In the genomic region with DNA sequence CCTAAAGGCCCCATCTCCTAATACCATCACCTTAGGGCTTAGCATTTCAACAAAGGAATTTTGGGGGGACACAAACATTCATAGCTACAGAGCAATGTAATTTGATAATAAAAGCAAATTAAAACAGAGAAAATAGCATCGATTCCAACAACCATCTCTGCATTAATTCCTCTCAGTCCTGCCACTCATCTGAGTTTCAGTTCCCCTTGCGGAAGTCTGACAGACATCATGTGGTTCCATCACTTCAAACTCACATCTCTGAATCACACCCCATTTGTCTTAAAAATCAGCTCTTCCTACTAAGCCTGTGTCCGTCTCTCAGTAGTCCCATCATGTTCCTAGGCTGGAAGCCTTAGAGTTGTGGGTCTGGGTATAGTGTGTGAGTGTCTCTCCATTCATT, we compare ENCODE assay signal across 11 cellular contexts. TPM values are rescaled to one million over a fixed set of nuclear protein-coding genes. Genes with fewer than 3 reads are reported as not detected.
DNase-seq lines count a peak whose midpoint lies in the region; ATAC-seq and TF ChIP-seq lines count a peak whose summit lies in the region.
"Had no signal": no experiment of that assay in that cellular context is flagged by ENCODE, and none has a peak within 500 bp of the region (broad histone marks: within the 10 kb centered on the region; RNA-seq: fewer than 3 reads in every experiment).

No MANE protein-coding gene starts in this region.

- H3K27me3 Mint-ChIP-seq in stimulated activated memory B cell treated with anti-CD40 and anti-IgM and Interleukin-4, amounts not matched to agents 10 μg/mL and 1 μg/mL and 100 μg/mL, for 72 hours: no peaks in the 10 kb centered on the region
- H3K27me3 Mint-ChIP-seq in activated naive CD8-positive, alpha-beta T cell treated with anti-CD3 and anti-CD28 coated beads, Interleukin-2, amount 50 U/mL, for 24 hours: no peaks in the 10 kb centered on the region

- H2AFZ ChIP-seq in Loucy (ENCODE audit: low read length): no peak overlapping the region

- no peak overlapping the region for H3K27ac ChIP-seq in SJCRH30
- H3K27ac ChIP-seq: body of pancreas had no signal

- H3K4me1 ChIP-seq in Loucy (ENCODE audit: insufficient read depth, low read length, poor library complexity, severe bottlenecking) (peaks cover 39% of the 10 kb centered on the region), SJCRH30 (peaks cover 3% of the 10 kb centered on the region; the same call in 1 of the 2 replicates)

- H3K9me3 Mint-ChIP-seq in stimulated activated memory B cell treated with anti-CD40 and anti-IgM and Interleukin-4, amounts not matched to agents 10 μg/mL and 1 μg/mL and 100 μg/mL, for 72 hours: no peaks in the 10 kb centered on the region
- no peaks in the 10 kb centered on the region for H3K9me3 Mint-ChIP-seq in activated naive CD8-positive, alpha-beta T cell treated with anti-CD3 and anti-CD28 coated beads, Interleukin-2, amount 50 U/mL, for 24 hours

- peak; percentile 50 for DNase-seq in GM19238 (ENCODE audit: insufficient read length, low spot score)
- no peak for DNase-seq in activated CD4-positive, alpha-beta T cell treated with anti-CD3 and anti-CD28 coated beads for 48 hours
- DNase-seq in NK-92 (lab: John Stamatoyannopoulos, UW; ENCODE audit: unreplicated experiment): no peak
- no peak for DNase-seq in SJCRH30
- DNase-seq in activated naive CD8-positive, alpha-beta T cell treated with anti-CD3 and anti-CD28 coated beads, Interleukin-2, amount 50 U/mL, for 24 hours: no peak
- DNase-seq: body of pancreas, OCI-M1 had no signal

- peak overlapping the region; percentile 69 for H3K9ac ChIP-seq in Loucy (ENCODE audit: low read depth, low read length, poor library complexity, severe bottlenecking)

- no peaks in the 10 kb centered on the region for H3F3A ChIP-seq in Loucy (ENCODE audit: low read depth)

- H3K4me3 ChIP-seq in Loucy (ENCODE audit: low read length, poor library complexity, severe bottlenecking): peak overlapping the region; percentile 74
- no peak overlapping the region for H3K4me3 ChIP-seq in SJCRH30
- H3K4me3 ChIP-seq: body of pancreas had no signal

- peaks cover 35% of the 10 kb centered on the region for H3K79me2 ChIP-seq in Loucy (ENCODE audit: insufficient read depth, low read length)

- ATAC-seq in HG02798 (IDR thresholded peaks at IDR 0.05; ENCODE audit: poor library complexity, unreplicated experiment): peak; percentile 50
- peak; percentile 69 for ATAC-seq in stimulated activated memory B cell treated with anti-CD40 and anti-IgM and Interleukin-4, amounts not matched to agents 10 μg/mL and 1 μg/mL and 100 μg/mL, for 72 hours
- no peak for ATAC-seq in activated naive CD8-positive, alpha-beta T cell treated with anti-CD3 and anti-CD28 coated beads, Interleukin-2, amount 50 U/mL, for 24 hours
- ATAC-seq: body of pancreas had no signal

- peak overlapping the region; percentile 89 for H3K27ac Mint-ChIP-seq in stimulated activated memory B cell treated with anti-CD40 and anti-IgM and Interleukin-4, amounts not matched to agents 10 μg/mL and 1 μg/mL and 100 μg/mL, for 72 hours
- H3K27ac Mint-ChIP-seq in activated naive CD8-positive, alpha-beta T cell treated with anti-CD3 and anti-CD28 coated beads, Interleukin-2, amount 50 U/mL, for 24 hours: no peak overlapping the region

- peaks cover 8% of the 10 kb centered on the region for H4K20me1 ChIP-seq in Loucy (ENCODE audit: insufficient read depth, low read length, poor library complexity, severe bottlenecking)

- no peaks in the 10 kb centered on the region for H3K9me2 ChIP-seq in Loucy (replicated peaks; ENCODE audit: low read depth, low read length)

- H3K4me2 ChIP-seq in Loucy (ENCODE audit: low read depth, low read length, poor library complexity, severe bottlenecking): peak overlapping the region; percentile 97

- no peaks in the 10 kb centered on the region for H3K27me3 ChIP-seq in Loucy (ENCODE audit: insufficient read depth, low read length, poor library complexity, severe bottlenecking)
- H3K27me3 ChIP-seq in SJCRH30: no peaks in the 10 kb centered on the region
- H3K27me3 ChIP-seq: body of pancreas had no signal

- no peak for TF ChIP-seq CTCF in Loucy (conservative IDR thresholded peaks at IDR 0.05; ENCODE audit: low read length)

- H3K36me3 Mint-ChIP-seq in stimulated activated memory B cell treated with anti-CD40 and anti-IgM and Interleukin-4, amounts not matched to agents 10 μg/mL and 1 μg/mL and 100 μg/mL, for 72 hours: peaks cover 35% of the 10 kb centered on the region
- H3K36me3 Mint-ChIP-seq in activated naive CD8-positive, alpha-beta T cell treated with anti-CD3 and anti-CD28 coated beads, Interleukin-2, amount 50 U/mL, for 24 hours (ENCODE audit: low read depth): peaks cover 22% of the 10 kb centered on the region

- H3K9me3 ChIP-seq in Loucy (ENCODE audit: insufficient read depth, low read depth, low read length): no peaks in the 10 kb centered on the region
- no peaks in the 10 kb centered on the region for H3K9me3 ChIP-seq in SJCRH30 (replicated peaks)
- H3K9me3 ChIP-seq: body of pancreas had no signal

- H3K4me3 Mint-ChIP-seq in stimulated activated memory B cell treated with anti-CD40 and anti-IgM and Interleukin-4, amounts not matched to agents 10 μg/mL and 1 μg/mL and 100 μg/mL, for 72 hours: peak overlapping the region; percentile 42
- no peak overlapping the region for H3K4me3 Mint-ChIP-seq in activated naive CD8-positive, alpha-beta T cell treated with anti-CD3 and anti-CD28 coated beads, Interleukin-2, amount 50 U/mL, for 24 hours

- peaks cover 10% of the 10 kb centered on the region; the same call in 1 of the 2 replicates for H3K36me3 ChIP-seq in Loucy (ENCODE audit: insufficient read depth, low read length)
- no peaks in the 10 kb centered on the region for H3K36me3 ChIP-seq in SJCRH30

- H3K4me1 Mint-ChIP-seq in stimulated activated memory B cell treated with anti-CD40 and anti-IgM and Interleukin-4, amounts not matched to agents 10 μg/mL and 1 μg/mL and 100 μg/mL, for 72 hours: peaks cover 52% of the 10 kb centered on the region
- H3K4me1 Mint-ChIP-seq in activated naive CD8-positive, alpha-beta T cell treated with anti-CD3 and anti-CD28 coated beads, Interleukin-2, amount 50 U/mL, for 24 hours: peaks cover 36% of the 10 kb centered on the region

RNA-seq across cellular contexts. Expression of gene ADCK2, which starts 3.6 kb away (rescaled TPM):
- 16.1 and 17.3 TPM in 2 replicates for total RNA-seq in SJCRH30 (2014; rRNA removed; shearing (Covaris generic))

RNA-seq across cellular contexts. Expression of gene NDUFB2, which starts 20.2 kb away (rescaled TPM):
- 158 and 204 TPM in 2 replicates for total RNA-seq in SJCRH30 (2014; rRNA removed; shearing (Covaris generic))

RNA-seq across cellular contexts. Expression of gene DENND2A, which starts 35.7 kb away (rescaled TPM):
- total RNA-seq in SJCRH30 (2014; rRNA removed; shearing (Covaris generic)): 9.2 and 10.7 TPM in 2 replicates
- total RNA-seq: mononuclear cell had no signal
